1 cellular context compared by ENCODE assay signal in genomic region chr5:172999974-173000373, GRCh38.
TF ChIP-seq lines count a peak whose summit lies in the region.

No MANE protein-coding gene starts in this region.

TF ChIP-seq in SK-N-SH, 30 proteins besides CTCF, POLR2A, EP300 and RAD21:
- TF ChIP-seq RXRA (IDR thresholded peaks at IDR 0.05; ENCODE audit: borderline replicate concordance, low read depth): no peak
- no peak for TF ChIP-seq GABPA (IDR thresholded peaks at IDR 0.05; ENCODE audit: low read depth)
- no peak for TF ChIP-seq RFX5 (IDR thresholded peaks at IDR 0.05; ENCODE audit: low read length)
- no peak for TF ChIP-seq USF1 (IDR thresholded peaks at IDR 0.05; ENCODE audit: borderline replicate concordance, low read depth)
- no peak for TF ChIP-seq USF2 (IDR thresholded peaks at IDR 0.05; ENCODE audit: borderline replicate concordance, low read depth, low read length)
- no peak for TF ChIP-seq TCF12 (IDR thresholded peaks at IDR 0.05)
- no peak for TF ChIP-seq SIN3A (IDR thresholded peaks at IDR 0.05; ENCODE audit: borderline replicate concordance, low read depth, low read length)
- TF ChIP-seq RCOR1 (IDR thresholded peaks at IDR 0.05; ENCODE audit: low read length): no peak
- TF ChIP-seq CHD2 (IDR thresholded peaks at IDR 0.05; ENCODE audit: low read length, partially characterized antibody): no peak
- no peak for TF ChIP-seq NRF1 (IDR thresholded peaks at IDR 0.05; ENCODE audit: low read depth, low read length)
- no peak for TF ChIP-seq POLR2AphosphoS5 (IDR thresholded peaks at IDR 0.05; ENCODE audit: low read depth, low read length)
